Comparison of ENCODE assay signal across 15 cellular contexts in genomic region chr2:120613742-120614481, GRCh38.
A peak's percentile ranks its signal among the peaks of the same experiment; 100 is the strongest.
DNase-seq lines count a peak whose midpoint lies in the region; ATAC-seq and FAIRE-seq lines count a peak whose summit lies in the region.
"Had no signal": no experiment of that assay in that cellular context is flagged by ENCODE, and none has a peak within 500 bp of the region (broad histone marks: within the 10 kb centered on the region; RNA-seq: fewer than 3 reads in every experiment).

No MANE protein-coding gene starts in this region.

- DNase-seq in NCI-H748 (lab: John Stamatoyannopoulos, UW; ENCODE audit: unreplicated experiment) = peak; percentile 4
- DNase-seq in NCI-H748 treated with DMSO at 0.1 percent for 48 hours (lab: John Stamatoyannopoulos, UW) = no peak
- DNase-seq in amniotic epithelial cell (ENCODE audit: low read depth) = peak; percentile 61
- peak; percentile 69 for DNase-seq in fibroblast of the conjunctiva (ENCODE audit: low read depth)
- peak; percentile 77 for DNase-seq in urothelium cell line (ENCODE audit: low spot score)
- DNase-seq in activated gamma-delta T cell treated with Interleukin-2 at 50 U/mL for 16 hours = no peak
- DNase-seq in GM19240 (ENCODE audit: insufficient read length, low spot score) = no peak
- DNase-seq: NCI-H1694 treated with DMSO at 0.1 percent for 48 hours, NCI-H526 treated with DMSO at 0.1 percent for 48 hours, RPMI8226, spleen, T-helper 9 cell had no signal

- no peak for ATAC-seq in HG03442 (IDR thresholded peaks at IDR 0.05; ENCODE audit: unreplicated experiment)
- ATAC-seq: K562 had no signal

- peak; percentile 80 for FAIRE-seq in urothelium cell line (lab: Jason Lieb, UNC)
- FAIRE-seq: A204.1, K562 had no signal

Comparison
In these comparisons a context has a peak if more than half of its experiments do, and no peak if none do; other contexts are left out.
1. DNase-seq: peak in NCI-H748 (single experiment), amniotic epithelial cell (single experiment), fibroblast of the conjunctiva (single experiment) and urothelium cell line (single experiment); none in NCI-H748 treated with DMSO at 0.1 percent for 48 hours (single experiment), activated gamma-delta T cell treated with Interleukin-2 at 50 U/mL for 16 hours (single experiment) and GM19240 (single experiment).